In genomic region chr3:184582998-184583344, GRCh38 we compare ENCODE assay signal across 8 cellular contexts. TPM values are rescaled to one million over a fixed set of nuclear protein-coding genes. Genes with fewer than 3 reads are reported as not detected.
DNase-seq lines count a peak whose midpoint lies in the region; ATAC-seq and TF ChIP-seq lines count a peak whose summit lies in the region.

No MANE protein-coding gene starts in this region.

- H3K4me1 ChIP-seq in cardiac muscle cell (ENCODE audit: low read depth) (peaks cover 53% of the 10 kb centered on the region), neural progenitor cell (peaks cover 28% of the 10 kb centered on the region), aorta (ENCODE audit: control insufficient read depth in 1 of 2, insufficient read depth in 2 of 2, low read length in 2 of 2) (no peaks in the 10 kb centered on the region)

- TF ChIP-seq CTCF in cardiac muscle cell (IDR thresholded peaks at IDR 0.05; ENCODE audit: low read depth, low read length), result no peak
- TF ChIP-seq CTCF in foreskin fibroblast (IDR thresholded peaks at IDR 0.05; ENCODE audit: low read depth, low read length), result no peak
- TF ChIP-seq CTCF in neural progenitor cell (IDR thresholded peaks at IDR 0.05), result no peak

- peaks cover 11% of the 10 kb centered on the region for H3K27me3 Mint-ChIP-seq in neural progenitor cell (ENCODE audit: insufficient read depth, low read depth)

- H3K4me3 Mint-ChIP-seq in neural progenitor cell, result peak overlapping the region; percentile 85

- no peaks in the 10 kb centered on the region for H3K27me3 ChIP-seq in cardiac muscle cell
- H3K27me3 ChIP-seq in neural progenitor cell, result peaks cover 57% of the 10 kb centered on the region
- no peaks in the 10 kb centered on the region for H3K27me3 ChIP-seq in aorta (ENCODE audit: control insufficient read depth in 1 of 2, insufficient read depth in 2 of 2, low read length in 1 of 2)

- peak overlapping the region; percentile 17 for H3K4me3 ChIP-seq in cardiac muscle cell
- peak overlapping the region; percentile 27 to 28 for H3K4me3 ChIP-seq in foreskin fibroblast (ENCODE audit: low read depth in 1 of 2, low read length in 2 of 2)
- peak overlapping the region; percentile 56 for H3K4me3 ChIP-seq in neural progenitor cell
- peak overlapping the region; percentile 66 to 67 for H3K4me3 ChIP-seq in aorta (ENCODE audit: low read length in 2 of 2)

- DNase-seq in cardiac muscle cell (ENCODE audit: low read depth in 1 of 2, low spot score in 1 of 2), result no peak
- no peak for DNase-seq in Right ventricle myocardium inferior (ENCODE audit: missing footprints)
- DNase-seq in foreskin fibroblast, result no peak
- DNase-seq in neural progenitor cell (ENCODE audit: low spot score), result peak; percentile 59
- DNase-seq in aorta, result no peak
- DNase-seq in NCI-H1105 treated with DMSO at 0.1 percent for 48 hours (lab: John Stamatoyannopoulos, UW), result no peak
- no peak for DNase-seq in NK-92 (lab: John Stamatoyannopoulos, UW; ENCODE audit: unreplicated experiment)

- H3K27ac ChIP-seq in cardiac muscle cell, result peak overlapping the region; percentile 96
- H3K27ac ChIP-seq in neural progenitor cell, result no peak overlapping the region
- peak overlapping the region in 1 of 2 donors; percentile 28 for H3K27ac ChIP-seq in aorta (ENCODE audit: low read depth in 1 of 2, low read length in 2 of 2)

- peak overlapping the region; percentile 93 for H3K4me2 ChIP-seq in neural progenitor cell

- H4K20me1 ChIP-seq in neural progenitor cell (ENCODE audit: low read depth), result no peaks in the 10 kb centered on the region

- peak overlapping the region; percentile 85 for H3K27ac Mint-ChIP-seq in neural progenitor cell

- H3K9me3 ChIP-seq in cardiac muscle cell (ENCODE audit: low read depth) (no peaks in the 10 kb centered on the region), neural progenitor cell (ENCODE audit: low read depth) (no peaks in the 10 kb centered on the region), aorta (ENCODE audit: control insufficient read depth, low read length) (no peaks in the 10 kb centered on the region)

- H3K9me3 Mint-ChIP-seq in neural progenitor cell, result no peaks in the 10 kb centered on the region

- ATAC-seq in Right ventricle myocardium inferior (no peak), aorta (ENCODE audit: low FRiP score) (no peak), GM21423 (IDR thresholded peaks at IDR 0.05; ENCODE audit: unreplicated experiment) (no peak)

- H3K4me1 Mint-ChIP-seq in neural progenitor cell, result peaks cover 46% of the 10 kb centered on the region

- no peaks in the 10 kb centered on the region for H3K79me2 ChIP-seq in neural progenitor cell (ENCODE audit: low read depth)

- H3K36me3 ChIP-seq in cardiac muscle cell (peaks cover 37% of the 10 kb centered on the region), neural progenitor cell (no peaks in the 10 kb centered on the region), aorta (ENCODE audit: control insufficient read depth in 1 of 2, insufficient read depth in 2 of 2, low read length in 1 of 2) (no peaks in the 10 kb centered on the region)

- no peak overlapping the region for H3K9ac ChIP-seq in neural progenitor cell

- 9 to 20% methylated on average over 13 of the region's 13 CpGs for WGBS in aorta, 2 donors

- peak overlapping the region; percentile 45 for H2AFZ ChIP-seq in neural progenitor cell (replicated peaks)

- H3F3A ChIP-seq in neural progenitor cell (ENCODE audit: low read depth), result peaks cover 28% of the 10 kb centered on the region

- intact Hi-C loops in Right ventricle myocardium inferior (cut with DNase I) (loop anchor here (2.0 kb wide), 1 partner anchor 130 kb away; the partner anchor contains the start of gene MAGEF1), aorta (cut with DNase I) (no loop called here)

- peaks cover 19% of the 10 kb centered on the region for H3K36me3 Mint-ChIP-seq in neural progenitor cell

RNA-seq across cellular contexts. Expression of gene EPHB3, which starts 21.4 kb away (rescaled TPM):
- total RNA-seq in cardiac muscle cell (132 and 170 TPM in 2 replicates), Right ventricle myocardium inferior (1.6 TPM), neural progenitor cell (ENCODE audit: low replicate concordance) (2.3 and 3.6 TPM in 2 replicates), aorta (1 to 10 TPM; 2.8 to 9.0 TPM)
- polyA plus RNA-seq in cardiac muscle cell (142 and 206 TPM in 2 replicates), aorta (1 to 10 TPM in 1 of 2 donors, under 1 TPM in 1; 0.50 to 3.9 TPM)

Comparison
In these comparisons a context has a peak if more than half of its experiments do, and no peak if none do; other contexts are left out.
1. RNA of gene EPHB3, which starts 21.4 kb away (total RNA-seq): 132 to 170 TPM in cardiac muscle cell; 2.8 to 9.0 TPM in aorta, 2.3 to 3.6 TPM in neural progenitor cell and 1.6 TPM in Right ventricle myocardium inferior (single experiment); every median in the first group is over 10 times any median in the second.
2. Peak in every context shown above with its lines, with median percentiles within 50 percentile points of each other: H3K4me3 ChIP-seq.